In the genomic region with DNA sequence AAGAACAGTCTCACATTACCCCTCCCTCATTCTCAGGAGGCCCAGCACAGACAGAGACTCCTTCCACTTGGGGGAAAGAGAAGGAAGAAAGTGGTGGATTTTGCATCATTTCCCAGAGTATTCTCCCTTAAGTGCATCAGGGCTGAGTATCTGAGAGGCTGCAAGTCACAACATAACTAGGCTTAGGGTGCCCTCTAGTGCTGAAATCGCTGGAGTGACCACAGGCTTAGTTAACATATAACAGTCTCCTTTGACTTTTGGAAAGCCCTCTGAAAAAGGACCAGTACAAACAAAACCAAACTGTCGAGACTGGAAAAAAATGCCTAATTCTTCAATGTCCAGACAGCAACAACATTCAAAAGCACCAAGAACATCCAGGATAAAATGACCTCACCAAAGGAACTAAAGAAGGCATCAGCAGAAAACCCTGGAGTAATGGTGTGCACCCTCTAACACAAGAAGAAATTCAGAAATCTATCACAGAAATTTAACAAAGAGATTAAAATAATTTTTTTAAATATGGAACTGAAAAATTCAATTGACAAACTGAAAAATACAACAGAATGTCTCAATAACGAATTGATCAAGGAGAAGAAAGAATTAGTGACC, we compare ENCODE assay signal across 8 cellular contexts.
A peak's percentile ranks its signal among the peaks of the same experiment; 100 is the strongest.
DNase-seq lines count a peak whose midpoint lies in the region; ATAC-seq, FAIRE-seq and TF ChIP-seq lines count a peak whose summit lies in the region.

No MANE protein-coding gene starts in this region.

- no peaks in the 10 kb centered on the region for H3K9me3 Mint-ChIP-seq in activated naive CD4-positive, alpha-beta T cell treated with anti-CD3 and anti-CD28 coated beads, Interleukin-2, amount 10 ng/mL, durations not matched to agents 7 days and 5 days

- TF ChIP-seq EP300 in transverse colon (IDR thresholded peaks at IDR 0.05; ENCODE audit: low read depth): no peak

- TF ChIP-seq CTCF in ascending aorta (IDR thresholded peaks at IDR 0.05) (peak in 2 of 3 experiments; percentile 7 to 47), kidney (IDR thresholded peaks at IDR 0.05; ENCODE audit: borderline replicate concordance, extremely low read depth, insufficient read depth) (peak; percentile 63), transverse colon (IDR thresholded peaks at IDR 0.05) (peak in 4 of 5 experiments; percentile 27 to 47 (median 34))

- no peak overlapping the region for H3K4me3 ChIP-seq in ascending aorta
- H3K4me3 ChIP-seq in kidney (ENCODE audit: low read length in 2 of 2): no peak overlapping the region
- no peak overlapping the region for H3K4me3 ChIP-seq in transverse colon

- no peaks in the 10 kb centered on the region for H3K27me3 Mint-ChIP-seq in activated naive CD4-positive, alpha-beta T cell treated with anti-CD3 and anti-CD28 coated beads, Interleukin-2, amount 10 ng/mL, durations not matched to agents 7 days and 5 days

- H3K36me3 Mint-ChIP-seq in activated naive CD4-positive, alpha-beta T cell treated with anti-CD3 and anti-CD28 coated beads, Interleukin-2, amount 10 ng/mL, durations not matched to agents 7 days and 5 days: no peaks in the 10 kb centered on the region

- H3K27ac ChIP-seq in ascending aorta (no peak overlapping the region), kidney (ENCODE audit: low read depth in 2 of 2, low read length in 2 of 2) (no peak overlapping the region), transverse colon (no peak overlapping the region)

- ATAC-seq in GM21619 (IDR thresholded peaks at IDR 0.05; ENCODE audit: unreplicated experiment): peak; percentile 99

- intact Hi-C loops in ascending aorta (cut with DNase I) (no loop called here), kidney (cut with DNase I) (no loop called here), transverse colon (cut with DNase I; ENCODE audit: low total_unique reads) (no loop called here)

- no peaks in the 10 kb centered on the region for H3K27me3 ChIP-seq in ascending aorta
- no peaks in the 10 kb centered on the region for H3K27me3 ChIP-seq in transverse colon

- H3K9me3 ChIP-seq in ascending aorta (no peaks in the 10 kb centered on the region), kidney (ENCODE audit: control insufficient read depth in 1 of 2, low read length in 2 of 2) (no peaks in the 10 kb centered on the region), transverse colon (no peaks in the 10 kb centered on the region)

- no peak overlapping the region for H3K9ac ChIP-seq in kidney (ENCODE audit: low read length in 2 of 2)

- CTCF ChIA-PET in activated naive CD4-positive, alpha-beta T cell treated with anti-CD3 and anti-CD28 coated beads, Interleukin-2, amount 10 ng/mL, durations not matched to agents 7 days and 5 days (lab: Charles Lee): interaction anchor here (0.7 to 0.9 kb wide), 3 partner anchors 18 to 1257 kb away, joined by 3 to 4 read pairs (median 3); no protein-coding TSS in a partner anchor

- no peaks in the 10 kb centered on the region for H3K4me1 Mint-ChIP-seq in activated naive CD4-positive, alpha-beta T cell treated with anti-CD3 and anti-CD28 coated beads, Interleukin-2, amount 10 ng/mL, durations not matched to agents 7 days and 5 days

- H3K4me3 Mint-ChIP-seq in activated naive CD4-positive, alpha-beta T cell treated with anti-CD3 and anti-CD28 coated beads, Interleukin-2, amount 10 ng/mL, durations not matched to agents 7 days and 5 days: no peak overlapping the region

- FAIRE-seq in kidney (lab: Jason Lieb, UNC): no peak

- in situ Hi-C loops in transverse colon (cut with MboI; ENCODE audit: low pct_ligation_motif_present in 1 of 4, low pct_unique_long_range_greater_than_20kb in 1 of 4, low sequenced_read_pairs in 3 of 4): no loop called here

- WGBS in transverse colon (ENCODE audit: low coverage in 1 of 2), 2 donors: 29 to 44% methylated on average over 1 to 3 of the region's 3 CpGs

- no peak for TF ChIP-seq POLR2A in transverse colon (IDR thresholded peaks at IDR 0.05)

- H3K27ac Mint-ChIP-seq in activated naive CD4-positive, alpha-beta T cell treated with anti-CD3 and anti-CD28 coated beads, Interleukin-2, amount 10 ng/mL, durations not matched to agents 7 days and 5 days: no peak overlapping the region

- no peaks in the 10 kb centered on the region for H3K4me1 ChIP-seq in ascending aorta
- H3K4me1 ChIP-seq in kidney (ENCODE audit: control insufficient read depth in 1 of 2, insufficient read depth in 1 of 2, low read depth in 1 of 2, low read length in 2 of 2): no peaks in the 10 kb centered on the region
- no peaks in the 10 kb centered on the region for H3K4me1 ChIP-seq in transverse colon

- H3K36me3 ChIP-seq in ascending aorta (no peaks in the 10 kb centered on the region), kidney (ENCODE audit: control insufficient read depth in 1 of 2, insufficient read depth in 2 of 2, low read length in 2 of 2) (no peaks in the 10 kb centered on the region), transverse colon (no peaks in the 10 kb centered on the region)

- DNase-seq in activated naive CD4-positive, alpha-beta T cell treated with anti-CD3 and anti-CD28 coated beads, Interleukin-2, amount 10 ng/mL, durations not matched to agents 7 days and 5 days: peak; percentile 69
- DNase-seq in activated naive CD4-positive, alpha-beta T cell treated with anti-CD3 and anti-CD28 coated beads, Interleukin-2, amount 50 U/mL, for 16 hours: no peak
- DNase-seq in HS-27A (ENCODE audit: low read depth) (peak; percentile 40), NOMO-1 (lab: John Stamatoyannopoulos, UW; ENCODE audit: unreplicated experiment in 2 of 2) (peak; percentile 27 to 45), ascending aorta (ENCODE audit: low spot score in 2 of 2) (no peak), kidney (no peak), transverse colon (peak; percentile 38)

Comparison
In these comparisons a context has a peak if more than half of its experiments do, and no peak if none do; other contexts are left out.
1. DNase-seq: peak in activated naive CD4-positive, alpha-beta T cell treated with anti-CD3 and anti-CD28 coated beads, Interleukin-2, amount 10 ng/mL, durations not matched to agents 7 days and 5 days (single experiment), HS-27A (single experiment), NOMO-1 (2 of 2) and transverse colon (single experiment); none in activated naive CD4-positive, alpha-beta T cell treated with anti-CD3 and anti-CD28 coated beads, Interleukin-2, amount 50 U/mL, for 16 hours (single experiment), ascending aorta (0 of 2) and kidney (single experiment).
2. Peak in every context shown above with its lines, with median percentiles within 50 percentile points of each other: CTCF ChIP-seq.